Comparison of ENCODE assay signal across 8 cellular contexts in genomic region chr1:39026051-39026946, GRCh38. TPM values are rescaled to one million over a fixed set of nuclear protein-coding genes. Genes with fewer than 3 reads are reported as not detected.
DNase-seq lines count a peak whose midpoint lies in the region; FAIRE-seq and TF ChIP-seq lines count a peak whose summit lies in the region.

Gene NDUFS5, plus strand, starts transcription at chr1:39026350. Its CDS starts 2,375 bp downstream, at chr1:39028725.

- TF ChIP-seq CTCF in nephron progenitor cell (IDR thresholded peaks at IDR 0.05): no peak

- FAIRE-seq in H54 (lab: Jason Lieb, UNC): peak; percentile 83

- H3K27me3 Mint-ChIP-seq in nephron progenitor cell (ENCODE audit: low read depth, poor library complexity): peaks cover 6% of the 10 kb centered on the region
- no peaks in the 10 kb centered on the region for H3K27me3 Mint-ChIP-seq in stimulated activated naive CD8-positive, alpha-beta T cell treated with anti-CD3 and anti-CD28 coated beads, Interleukin-15, Interleukin-2, amounts not matched to agents 100 ng/mL and 50 ng/mL, for 24 hours

- H3K9me3 Mint-ChIP-seq in nephron progenitor cell: peaks cover 11% of the 10 kb centered on the region
- no peaks in the 10 kb centered on the region for H3K9me3 Mint-ChIP-seq in stimulated activated naive CD8-positive, alpha-beta T cell treated with anti-CD3 and anti-CD28 coated beads, Interleukin-15, Interleukin-2, amounts not matched to agents 100 ng/mL and 50 ng/mL, for 24 hours

- TF ChIP-seq POLR2A in H54 (IDR thresholded peaks at IDR 0.05; ENCODE audit: low read depth, low read length): peak; percentile 97

- peaks cover 23% of the 10 kb centered on the region for H3K4me1 Mint-ChIP-seq in nephron progenitor cell
- peaks cover 38% of the 10 kb centered on the region for H3K4me1 Mint-ChIP-seq in stimulated activated naive CD8-positive, alpha-beta T cell treated with anti-CD3 and anti-CD28 coated beads, Interleukin-15, Interleukin-2, amounts not matched to agents 100 ng/mL and 50 ng/mL, for 24 hours (ENCODE audit: low read depth)

- DNase-seq in Daoy (ENCODE audit: low read depth): peak; percentile 95
- peak; percentile 84 for DNase-seq in H54 (ENCODE audit: insufficient read length, low spot score)
- peak; percentile 91 for DNase-seq in M059J (ENCODE audit: low read depth)
- peak; percentile 77 for DNase-seq in SHP77 treated with DMSO at 0.1 percent for 48 hours (lab: John Stamatoyannopoulos, UW)
- DNase-seq in activated effector memory CD4-positive, alpha-beta T cell treated with anti-CD3 and anti-CD28 coated beads, Interleukin-2, amount 50 U/mL, for 16 hours: peak; percentile 93
- peak; percentile 91 for DNase-seq in fibroblast of the conjunctiva (ENCODE audit: low read depth)
- DNase-seq in nephron progenitor cell: peak; percentile 82

- peak within 1 kb of the TSS; percentile 95 for H3K4me3 Mint-ChIP-seq in nephron progenitor cell
- H3K4me3 Mint-ChIP-seq in stimulated activated naive CD8-positive, alpha-beta T cell treated with anti-CD3 and anti-CD28 coated beads, Interleukin-15, Interleukin-2, amounts not matched to agents 100 ng/mL and 50 ng/mL, for 24 hours: peak within 1 kb of the TSS; percentile 99

- H3K36me3 Mint-ChIP-seq in nephron progenitor cell (ENCODE audit: low read depth): peaks cover 32% of the 10 kb centered on the region
- H3K36me3 Mint-ChIP-seq in stimulated activated naive CD8-positive, alpha-beta T cell treated with anti-CD3 and anti-CD28 coated beads, Interleukin-15, Interleukin-2, amounts not matched to agents 100 ng/mL and 50 ng/mL, for 24 hours (ENCODE audit: low read depth): peaks cover 21% of the 10 kb centered on the region

- H3K27ac Mint-ChIP-seq in nephron progenitor cell: peak within 1 kb of the TSS; percentile 99
- H3K27ac Mint-ChIP-seq in stimulated activated naive CD8-positive, alpha-beta T cell treated with anti-CD3 and anti-CD28 coated beads, Interleukin-15, Interleukin-2, amounts not matched to agents 100 ng/mL and 50 ng/mL, for 24 hours: peak within 1 kb of the TSS; percentile 97

RNA-seq across cellular contexts. Expression of gene NDUFS5, which starts in this region (rescaled TPM):
- total RNA-seq in Daoy (2014; rRNA removed; shearing (Covaris generic)): 1,230 and 1,593 TPM in 2 replicates
- total RNA-seq in M059J (2014; rRNA removed; shearing (Covaris generic)): 472 and 495 TPM in 2 replicates

Comparison
In these comparisons a context has a peak if more than half of its experiments do, and no peak if none do; other contexts are left out.
1. Peak in every context shown above with its lines: DNase-seq.